ENCODE assay signal across 22 cellular contexts in genomic region chr22:48592066-48592345, GRCh38.
"Had no signal": no experiment of that assay in that cellular context is flagged by ENCODE, and none has a peak within 500 bp of the region (broad histone marks: within the 10 kb centered on the region; RNA-seq: fewer than 3 reads in every experiment).

No MANE protein-coding gene starts in this region.

- ATAC-seq: HepG2, SK-N-SH treated with all-trans-retinoic acid at 6 μM for 48 hours had no signal

- H3K36me3 ChIP-seq: MG63, SJCRH30 had no signal

- H3K27me3 ChIP-seq: MG63 had no signal

- H3K9me3 ChIP-seq: MG63, SJCRH30 had no signal

- H3K4me3 ChIP-seq: MG63, SJCRH30 had no signal

- H3K27ac ChIP-seq: SJCRH30 had no signal

- DNase-seq: IMR-90, Karpas-422, KG1, MG63, NCI-H1092, NCI-H1105 treated with DMSO at 0.1 percent for 48 hours, NCI-H1417 treated with DMSO at 0.1 percent for 48 hours, NCI-H187, NCI-H2029, NCI-H2081 treated with DMSO at 0.1 percent for 48 hours, NCI-H2171, NCI-H226, NCI-H446, NCI-H510A, NCI-H524 treated with DMSO at 0.1 percent for 48 hours, NCI-H69, NCI-H774, RPMI8226, SHP77 treated with DMSO at 0.1 percent for 48 hours, SJCRH30 had no signal
